ENCODE assay signal across 9 cellular contexts in genomic region chr6:3208096-3208774, GRCh38. TPM values are rescaled to one million over a fixed set of nuclear protein-coding genes. Genes with fewer than 3 reads are reported as not detected.
DNase-seq lines count a peak whose midpoint lies in the region; ATAC-seq, FAIRE-seq and TF ChIP-seq lines count a peak whose summit lies in the region.
"Had no signal": no experiment of that assay in that cellular context is flagged by ENCODE, and none has a peak within 500 bp of the region (broad histone marks: within the 10 kb centered on the region; RNA-seq: fewer than 3 reads in every experiment).

No MANE protein-coding gene starts in this region.

- H3K27ac ChIP-seq in PC-3 (ENCODE audit: low read length) (peak overlapping the region; percentile 72), endodermal cell (ENCODE audit: low read depth, low read length) (no peak overlapping the region), psoas muscle (no peak overlapping the region)

- no peak for FAIRE-seq in GM19239 (lab: Jason Lieb, UNC)

- ATAC-seq in PC-3 (no peak), psoas muscle (peak; percentile 46 to 74 (median 66)), GM21723 (IDR thresholded peaks at IDR 0.05; ENCODE audit: unreplicated experiment) (no peak)

- H3K4me3 ChIP-seq in PC-3 (ENCODE audit: low read length) (peak overlapping the region; percentile 39), endodermal cell (ENCODE audit: low read length) (peak overlapping the region; percentile 54), psoas muscle (no peak overlapping the region)

- H3K4me2 ChIP-seq in PC-3 (ENCODE audit: low read length) = peak overlapping the region; percentile 74

- no peak overlapping the region for H3K4me3 Mint-ChIP-seq in endodermal cell
- H3K4me3 Mint-ChIP-seq: dendritic cell treated with granulocyte-macrophage colony-stimulating factor and Interleukin-4, amounts not matched to agents 40 ng/mL and 50 ng/mL, for 4 days had no signal

- 81 to 95% methylated on average over 7 to 14 of the region's 14 CpGs for WGBS in endodermal cell (ENCODE audit: insufficient coverage in 1 of 2, insufficient read length in 1 of 2), 2 experiments
- 38 to 50% (median 45%) methylated on average over 14 of the region's 14 CpGs for WGBS in psoas muscle, 3 donors

- H3K4me1 Mint-ChIP-seq in endodermal cell = peaks cover 35% of the 10 kb centered on the region

- intact Hi-C loops in PC-3 (cut with micrococcal nuclease) (no loop called here), psoas muscle (cut with DNase I) (no loop called here)

- peak overlapping the region; percentile 72 for H2AFZ ChIP-seq in PC-3 (ENCODE audit: low read length)

- no peaks in the 10 kb centered on the region for H3K27me3 Mint-ChIP-seq in endodermal cell (ENCODE audit: insufficient read depth)

- H3K36me3 ChIP-seq in PC-3 (ENCODE audit: low read depth, low read length) (no peaks in the 10 kb centered on the region), endodermal cell (ENCODE audit: control insufficient read depth, insufficient read depth, low read length) (no peaks in the 10 kb centered on the region), psoas muscle (ENCODE audit: insufficient read depth in 1 of 2, low read depth in 1 of 2) (no peaks in the 10 kb centered on the region)

- H3K27me3 ChIP-seq in PC-3 (ENCODE audit: low read length) (no peaks in the 10 kb centered on the region), endodermal cell (ENCODE audit: control insufficient read depth, insufficient read depth, low read length, poor library complexity, severe bottlenecking) (no peaks in the 10 kb centered on the region), psoas muscle (ENCODE audit: insufficient read depth in 3 of 3, low read length in 2 of 3) (peaks cover 0 to 31% (median 5%) of the 10 kb centered on the region in 3 donors)

- DNase-seq in GM03348 (ENCODE audit: low spot score) (peak; percentile 86), PC-3 (no peak), endodermal cell (peak; percentile 67), psoas muscle (peak in 1 of 2 donors; percentile 55), middle frontal gyrus (ENCODE audit: extremely low spot score, low spot score) (no peak), NCI-H2227 treated with DMSO at 0.1 percent for 48 hours (lab: John Stamatoyannopoulos, UW) (no peak), GM19239 (ENCODE audit: insufficient read length, low spot score) (no peak)

- no peaks in the 10 kb centered on the region for H3K36me3 Mint-ChIP-seq in endodermal cell (ENCODE audit: low read depth)

- H3K9ac ChIP-seq in PC-3 (ENCODE audit: low read length) (peak overlapping the region; percentile 26), endodermal cell (ENCODE audit: extremely low read depth, low read length, poor library complexity, severe bottlenecking) (peak overlapping the region; percentile 45)

- H3K4me1 ChIP-seq in PC-3 (ENCODE audit: insufficient read depth, low read length) = peaks cover 27% of the 10 kb centered on the region
- peaks cover 23% of the 10 kb centered on the region for H3K4me1 ChIP-seq in endodermal cell (ENCODE audit: control insufficient read depth, insufficient read depth, low read length)
- H3K4me1 ChIP-seq in psoas muscle = no peaks in the 10 kb centered on the region

- CTCF ChIA-PET in PC-3 (lab: Charles Lee) = interaction anchor here (0.6 to 1.2 kb wide), 7 partner anchors 12 to 207 kb away, joined by 3 to 14 read pairs (median 5); partner anchors contain the start of gene TUBB2A

- no peaks in the 10 kb centered on the region for H3K9me3 Mint-ChIP-seq in endodermal cell
- H3K9me3 Mint-ChIP-seq: dendritic cell treated with granulocyte-macrophage colony-stimulating factor and Interleukin-4, amounts not matched to agents 40 ng/mL and 50 ng/mL, for 4 days had no signal

- H3K79me2 ChIP-seq in PC-3 (ENCODE audit: low read length) = no peaks in the 10 kb centered on the region

- H3F3A ChIP-seq in PC-3 (ENCODE audit: low read length, unreplicated experiment) = no peaks in the 10 kb centered on the region

- H3K27ac Mint-ChIP-seq in endodermal cell = peak overlapping the region; percentile 84
- H3K27ac Mint-ChIP-seq: dendritic cell treated with granulocyte-macrophage colony-stimulating factor and Interleukin-4, amounts not matched to agents 40 ng/mL and 50 ng/mL, for 4 days had no signal

- no TSS peak for BruUV-seq in PC-3 (replicated peaks; lab: Mats Ljungman, UMichigan)

- TF ChIP-seq CTCF in PC-3 (conservative IDR thresholded peaks at IDR 0.05; ENCODE audit: low read depth, low read length) (no peak), endodermal cell (conservative IDR thresholded peaks at IDR 0.05) (no peak), psoas muscle (IDR thresholded peaks at IDR 0.05) (no peak)

- H3K9me3 ChIP-seq in PC-3 (ENCODE audit: low read length) (no peaks in the 10 kb centered on the region), endodermal cell (ENCODE audit: control insufficient read depth, low read length) (no peaks in the 10 kb centered on the region), psoas muscle (no peaks in the 10 kb centered on the region)

- no peaks in the 10 kb centered on the region for H3K9me2 ChIP-seq in PC-3 (replicated peaks; ENCODE audit: low read length)

- no peaks in the 10 kb centered on the region for H4K20me1 ChIP-seq in PC-3 (ENCODE audit: low read length)

- POLR2A ChIA-PET in PC-3 (lab: Charles Lee; ENCODE audit: unreplicated experiment) = interaction anchor here (1.0 kb wide), 1 partner anchor 45 kb away, joined by 9 read pairs; no protein-coding TSS in a partner anchor

RNA-seq across cellular contexts. Expression of gene TUBB2B, which starts 19.2 kb away (rescaled TPM):
- total RNA-seq in PC-3 (2014; rRNA removed) (5.1 and 6.5 TPM in 2 replicates), endodermal cell (100 to 1,000 TPM; 253 to 304 TPM), psoas muscle (1 to 10 TPM; 1.1 to 4.4 (median 3.1) TPM)
- polyA plus RNA-seq in endodermal cell (2013, experiment 1 of 2) = 836 TPM
- 726 TPM for polyA plus RNA-seq in endodermal cell (2013, experiment 2 of 2)
- polyA plus RNA-seq in psoas muscle = 1 to 10 TPM; 3.3 to 5.7 (median 3.4) TPM

RNA-seq across cellular contexts. Expression of gene PSMG4, which starts 50.5 kb away (rescaled TPM):
- total RNA-seq in PC-3 (2014; rRNA removed) (51.9 and 63.3 TPM in 2 replicates), endodermal cell (10 to 100 TPM; 16.0 to 21.5 TPM), psoas muscle (10 to 100 TPM; 19.7 to 26.8 (median 22.0) TPM)
- 18.5 TPM for polyA plus RNA-seq in endodermal cell (2013, experiment 1 of 2)
- polyA plus RNA-seq in endodermal cell (2013, experiment 2 of 2) = 18.2 TPM
- polyA plus RNA-seq in psoas muscle = 10 to 100 TPM; 18.6 to 31.3 (median 26.2) TPM

RNA-seq across cellular contexts. Expression of gene TUBB2A, which starts 50.9 kb away (rescaled TPM):
- total RNA-seq in PC-3 (2014; rRNA removed) (66.8 and 70.2 TPM in 2 replicates), endodermal cell (100 to 1,000 TPM; 262 to 297 TPM), psoas muscle (10 to 100 TPM; 25.3 to 58.0 (median 40.5) TPM)
- 327 TPM for polyA plus RNA-seq in endodermal cell (2013, experiment 1 of 2)
- polyA plus RNA-seq in endodermal cell (2013, experiment 2 of 2) = 301 TPM
- 10 to 100 TPM; 35.4 to 83.4 (median 47.1) TPM for polyA plus RNA-seq in psoas muscle

Comparison
In these comparisons a context has a peak if more than half of its experiments do, and no peak if none do; other contexts are left out.
1. DNase-seq: peak in GM03348 (single experiment) and endodermal cell (single experiment); none in PC-3 (single experiment), middle frontal gyrus (single experiment), NCI-H2227 treated with DMSO at 0.1 percent for 48 hours (single experiment) and GM19239 (single experiment).
2. ATAC-seq: peak in psoas muscle (4 of 4); none in PC-3 (single experiment) and GM21723 (single experiment).
3. RNA of gene TUBB2B, which starts 19.2 kb away (total RNA-seq): 253 to 304 TPM in endodermal cell; 5.1 to 6.5 TPM in PC-3 and 1.1 to 4.4 TPM in psoas muscle; every median in the first group is over 10 times any median in the second.